ENCODE assay signal across 8 cellular contexts in genomic region chr17:60720763-60721531, GRCh38. TPM values are rescaled to one million over a fixed set of nuclear protein-coding genes. Genes with fewer than 3 reads are reported as not detected.
DNase-seq lines count a peak whose midpoint lies in the region; ATAC-seq, FAIRE-seq and TF ChIP-seq lines count a peak whose summit lies in the region.

No MANE protein-coding gene starts in this region.

- H3K4me1 Mint-ChIP-seq in T-helper 17 cell: peaks cover 6% of the 10 kb centered on the region

- H3K27ac Mint-ChIP-seq in T-helper 17 cell: peak overlapping the region; percentile 62

- H3K27ac ChIP-seq in dorsolateral prefrontal cortex (peak overlapping the region in 4 of 59 donors; percentile 21 to 49 (median 34)), thoracic aorta (no peak overlapping the region)

- DNase-seq in AG08395 (ENCODE audit: low spot score): peak; percentile 64
- DNase-seq in GM12892 (ENCODE audit: insufficient read length): peak; percentile 19
- peak; percentile 49 for DNase-seq in NCI-H1694 (lab: John Stamatoyannopoulos, UW)
- peak in 1 of 3 donors; percentile 6 for DNase-seq in T-helper 17 cell
- peak in 3 of 10 donors; percentile 8 to 22 (median 20) for DNase-seq in dorsolateral prefrontal cortex
- DNase-seq in lung microvascular endothelial cell (ENCODE audit: low read depth in 2 of 2): peak; percentile 65 to 70
- no peak for DNase-seq in thoracic aorta (ENCODE audit: low spot score)

- peak; percentile 69 for ATAC-seq in T-helper 17 cell
- ATAC-seq in thoracic aorta (ENCODE audit: insufficient number of reproducible peaks, low FRiP score, low read depth): no peak
- ATAC-seq in GM21381 (IDR thresholded peaks at IDR 0.05; ENCODE audit: unreplicated experiment): no peak

- no peak for TF ChIP-seq POLR2A in GM12892 (IDR thresholded peaks at IDR 0.05; ENCODE audit: low read depth, low read length)

- FAIRE-seq in GM12892 (lab: Jason Lieb, UNC): peak; percentile 89

- TF ChIP-seq CTCF in dorsolateral prefrontal cortex (IDR thresholded peaks at IDR 0.05 in 54 of 56, conservative IDR thresholded peaks at IDR 0.05 in 2 of 56; ENCODE audit: low read depth in 1 of 56, partially characterized antibody in 56 of 56): peak; percentile 87 to 98 (median 93)
- TF ChIP-seq CTCF in thoracic aorta (IDR thresholded peaks at IDR 0.05): peak; percentile 82

- H3K36me3 ChIP-seq in thoracic aorta: no peaks in the 10 kb centered on the region

- no peaks in the 10 kb centered on the region for H3K27me3 Mint-ChIP-seq in T-helper 17 cell

- no peaks in the 10 kb centered on the region for H3K27me3 ChIP-seq in dorsolateral prefrontal cortex
- H3K27me3 ChIP-seq in thoracic aorta (replicated peaks; ENCODE audit: insufficient read depth): no peaks in the 10 kb centered on the region

- H3K4me3 ChIP-seq in dorsolateral prefrontal cortex (no peak overlapping the region), thoracic aorta (no peak overlapping the region)

- H3K4me1 ChIP-seq in thoracic aorta (ENCODE audit: control insufficient read depth in 1 of 2, low read depth in 2 of 2): no peaks in the 10 kb centered on the region

- H3K9me3 ChIP-seq in T-helper 17 cell (ENCODE audit: control insufficient read depth, low read length, poor library complexity, severe bottlenecking): no peaks in the 10 kb centered on the region
- no peaks in the 10 kb centered on the region for H3K9me3 ChIP-seq in thoracic aorta

- no peak overlapping the region for H3K4me3 Mint-ChIP-seq in T-helper 17 cell

- intact Hi-C loops in dorsolateral prefrontal cortex (cut with DNase I): loop anchor here in 1 of 2 donors (5.0 kb wide), 2 partner anchors 666 to 691 kb away; no protein-coding TSS in a partner anchor

- H3K36me3 Mint-ChIP-seq in T-helper 17 cell (ENCODE audit: low read depth): no peaks in the 10 kb centered on the region

RNA-seq across cellular contexts. Expression of gene BCAS3, which starts 43.3 kb away (rescaled TPM):
- 7.5 TPM for polyA plus RNA-seq in GM12892 (2012; ENCODE audit: missing spikeins)
- total RNA-seq in T-helper 17 cell (10 to 100 TPM; 39.0 to 50.0 TPM), dorsolateral prefrontal cortex (10 to 100 TPM; 51.5 to 99.8 (median 76.7) TPM), lung microvascular endothelial cell (10.9 and 17.9 TPM in 2 replicates), thoracic aorta (10 to 100 TPM; 35.1 to 69.3 TPM)
